ENCODE assay signal across 8 cellular contexts in the genomic region with DNA sequence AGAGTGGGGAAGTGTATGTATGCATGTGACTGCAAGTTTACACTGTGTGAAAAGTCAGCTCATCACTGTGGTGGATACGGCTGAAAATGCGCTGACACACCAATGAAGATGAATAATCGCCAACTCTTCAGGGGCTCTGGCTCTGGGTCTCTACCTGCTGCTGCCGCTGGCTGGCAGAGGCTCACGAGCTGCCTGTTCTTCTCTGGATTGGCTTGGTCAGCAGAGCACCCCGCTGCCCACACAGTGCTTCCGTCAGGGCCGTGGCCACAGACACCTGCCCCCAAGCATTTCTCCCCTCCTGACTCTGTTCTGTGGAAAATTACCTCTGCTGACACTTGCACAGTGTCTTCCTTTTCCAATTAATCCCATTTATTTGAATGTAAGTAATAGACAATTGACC.
"Had no signal": no experiment of that assay in that cellular context is flagged by ENCODE, and none has a peak within 500 bp of the region (broad histone marks: within the 10 kb centered on the region; RNA-seq: fewer than 3 reads in every experiment).

No MANE protein-coding gene starts in this region.

- ATAC-seq: GM23338, K562 had no signal

- H3K9me3 Mint-ChIP-seq: GM23338, H9 had no signal

- DNase-seq: H9, HCEC 1CT, IMR-90 had no signal

- FAIRE-seq: H1, H54, HTR-8/SVneo, K562 had no signal

- H3K27ac Mint-ChIP-seq: GM23338, H9 had no signal

- H3K4me3 ChIP-seq: GM23338, K562 had no signal

- H3K4me3 Mint-ChIP-seq: GM23338, H9 had no signal
